2 cellular contexts compared by ENCODE assay signal in the genomic region with DNA sequence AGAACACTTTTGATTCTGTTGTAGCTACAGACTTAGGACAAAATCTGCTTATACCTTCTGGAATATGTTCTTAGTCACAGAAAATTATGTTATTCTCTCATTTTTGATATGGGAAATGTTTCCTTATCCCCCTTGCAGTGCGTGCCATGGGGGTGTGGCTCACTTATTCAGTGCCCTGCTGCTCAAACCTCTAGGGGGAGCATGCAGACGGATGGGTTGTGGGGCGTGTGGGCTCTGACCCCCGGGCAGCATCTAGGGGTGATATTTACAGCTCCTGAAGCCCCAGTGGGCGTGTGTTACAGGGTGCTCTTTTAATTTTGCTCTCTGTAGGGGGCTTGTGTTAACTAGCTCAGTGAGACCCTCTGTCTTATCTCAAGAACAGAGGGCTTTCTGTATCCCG.
TF ChIP-seq lines count a peak whose summit lies in the region.

No MANE protein-coding gene starts in this region.

TF ChIP-seq in HCT116, 20 proteins besides CTCF, POLR2A, EP300 and RAD21 (continued from another document):
- TF ChIP-seq, protein P1, sequence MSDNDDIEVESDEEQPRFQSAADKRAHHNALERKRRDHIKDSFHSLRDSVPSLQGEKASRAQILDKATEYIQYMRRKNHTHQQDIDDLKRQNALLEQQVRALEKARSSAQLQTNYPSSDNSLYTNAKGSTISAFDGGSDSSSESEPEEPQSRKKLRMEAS (IDR thresholded peaks at IDR 0.05), result no peak
- TF ChIP-seq ZNF274 (IDR thresholded peaks at IDR 0.05; ENCODE audit: low read depth, low read length) (no peak), FOSL1 (IDR thresholded peaks at IDR 0.05; ENCODE audit: low read depth) (no peak), POLR2AphosphoS5 (IDR thresholded peaks at IDR 0.05; ENCODE audit: low read depth, low read length) (no peak), SIN3A (IDR thresholded peaks at IDR 0.05; ENCODE audit: low read depth) (no peak), TCF7L2 (IDR thresholded peaks at IDR 0.05; ENCODE audit: borderline replicate concordance, extremely low read depth, insufficient read depth, insufficient read length) (no peak), CEBPB (IDR thresholded peaks at IDR 0.05; ENCODE audit: low read depth) (no peak)
- TF ChIP-seq, protein P2, sequence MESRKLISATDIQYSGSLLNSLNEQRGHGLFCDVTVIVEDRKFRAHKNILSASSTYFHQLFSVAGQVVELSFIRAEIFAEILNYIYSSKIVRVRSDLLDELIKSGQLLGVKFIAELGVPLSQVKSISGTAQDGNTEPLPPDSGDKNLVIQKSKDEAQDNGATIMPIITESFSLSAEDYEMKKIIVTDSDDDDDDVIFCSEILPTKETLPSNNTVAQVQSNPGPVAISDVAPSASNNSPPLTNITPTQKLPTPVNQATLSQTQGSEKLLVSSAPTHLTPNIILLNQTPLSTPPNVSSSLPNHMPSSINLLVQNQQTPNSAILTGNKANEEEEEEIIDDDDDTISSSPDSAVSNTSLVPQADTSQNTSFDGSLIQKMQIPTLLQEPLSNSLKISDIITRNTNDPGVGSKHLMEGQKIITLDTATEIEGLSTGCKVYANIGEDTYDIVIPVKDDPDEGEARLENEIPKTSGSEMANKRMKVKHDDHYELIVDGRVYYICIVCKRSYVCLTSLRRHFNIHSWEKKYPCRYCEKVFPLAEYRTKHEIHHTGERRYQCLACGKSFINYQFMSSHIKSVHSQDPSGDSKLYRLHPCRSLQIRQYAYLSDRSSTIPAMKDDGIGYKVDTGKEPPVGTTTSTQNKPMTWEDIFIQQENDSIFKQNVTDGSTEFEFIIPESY (IDR thresholded peaks at IDR 0.05; ENCODE audit: extremely low read depth, insufficient replicate concordance, low read length), result no peak
- TF ChIP-seq, protein P3, sequence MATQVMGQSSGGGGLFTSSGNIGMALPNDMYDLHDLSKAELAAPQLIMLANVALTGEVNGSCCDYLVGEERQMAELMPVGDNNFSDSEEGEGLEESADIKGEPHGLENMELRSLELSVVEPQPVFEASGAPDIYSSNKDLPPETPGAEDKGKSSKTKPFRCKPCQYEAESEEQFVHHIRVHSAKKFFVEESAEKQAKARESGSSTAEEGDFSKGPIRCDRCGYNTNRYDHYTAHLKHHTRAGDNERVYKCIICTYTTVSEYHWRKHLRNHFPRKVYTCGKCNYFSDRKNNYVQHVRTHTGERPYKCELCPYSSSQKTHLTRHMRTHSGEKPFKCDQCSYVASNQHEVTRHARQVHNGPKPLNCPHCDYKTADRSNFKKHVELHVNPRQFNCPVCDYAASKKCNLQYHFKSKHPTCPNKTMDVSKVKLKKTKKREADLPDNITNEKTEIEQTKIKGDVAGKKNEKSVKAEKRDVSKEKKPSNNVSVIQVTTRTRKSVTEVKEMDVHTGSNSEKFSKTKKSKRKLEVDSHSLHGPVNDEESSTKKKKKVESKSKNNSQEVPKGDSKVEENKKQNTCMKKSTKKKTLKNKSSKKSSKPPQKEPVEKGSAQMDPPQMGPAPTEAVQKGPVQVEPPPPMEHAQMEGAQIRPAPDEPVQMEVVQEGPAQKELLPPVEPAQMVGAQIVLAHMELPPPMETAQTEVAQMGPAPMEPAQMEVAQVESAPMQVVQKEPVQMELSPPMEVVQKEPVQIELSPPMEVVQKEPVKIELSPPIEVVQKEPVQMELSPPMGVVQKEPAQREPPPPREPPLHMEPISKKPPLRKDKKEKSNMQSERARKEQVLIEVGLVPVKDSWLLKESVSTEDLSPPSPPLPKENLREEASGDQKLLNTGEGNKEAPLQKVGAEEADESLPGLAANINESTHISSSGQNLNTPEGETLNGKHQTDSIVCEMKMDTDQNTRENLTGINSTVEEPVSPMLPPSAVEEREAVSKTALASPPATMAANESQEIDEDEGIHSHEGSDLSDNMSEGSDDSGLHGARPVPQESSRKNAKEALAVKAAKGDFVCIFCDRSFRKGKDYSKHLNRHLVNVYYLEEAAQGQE (IDR thresholded peaks at IDR 0.05; ENCODE audit: low read depth), result no peak
- TF ChIP-seq, protein P4, sequence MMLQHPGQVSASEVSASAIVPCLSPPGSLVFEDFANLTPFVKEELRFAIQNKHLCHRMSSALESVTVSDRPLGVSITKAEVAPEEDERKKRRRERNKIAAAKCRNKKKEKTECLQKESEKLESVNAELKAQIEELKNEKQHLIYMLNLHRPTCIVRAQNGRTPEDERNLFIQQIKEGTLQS (IDR thresholded peaks at IDR 0.05), result no peak
TF ChIP-seq in HCT116: peak in this region for 0.

TF ChIP-seq in WTC11, 78 proteins besides CTCF, POLR2A, EP300 and RAD21:
- TF ChIP-seq, protein P5, sequence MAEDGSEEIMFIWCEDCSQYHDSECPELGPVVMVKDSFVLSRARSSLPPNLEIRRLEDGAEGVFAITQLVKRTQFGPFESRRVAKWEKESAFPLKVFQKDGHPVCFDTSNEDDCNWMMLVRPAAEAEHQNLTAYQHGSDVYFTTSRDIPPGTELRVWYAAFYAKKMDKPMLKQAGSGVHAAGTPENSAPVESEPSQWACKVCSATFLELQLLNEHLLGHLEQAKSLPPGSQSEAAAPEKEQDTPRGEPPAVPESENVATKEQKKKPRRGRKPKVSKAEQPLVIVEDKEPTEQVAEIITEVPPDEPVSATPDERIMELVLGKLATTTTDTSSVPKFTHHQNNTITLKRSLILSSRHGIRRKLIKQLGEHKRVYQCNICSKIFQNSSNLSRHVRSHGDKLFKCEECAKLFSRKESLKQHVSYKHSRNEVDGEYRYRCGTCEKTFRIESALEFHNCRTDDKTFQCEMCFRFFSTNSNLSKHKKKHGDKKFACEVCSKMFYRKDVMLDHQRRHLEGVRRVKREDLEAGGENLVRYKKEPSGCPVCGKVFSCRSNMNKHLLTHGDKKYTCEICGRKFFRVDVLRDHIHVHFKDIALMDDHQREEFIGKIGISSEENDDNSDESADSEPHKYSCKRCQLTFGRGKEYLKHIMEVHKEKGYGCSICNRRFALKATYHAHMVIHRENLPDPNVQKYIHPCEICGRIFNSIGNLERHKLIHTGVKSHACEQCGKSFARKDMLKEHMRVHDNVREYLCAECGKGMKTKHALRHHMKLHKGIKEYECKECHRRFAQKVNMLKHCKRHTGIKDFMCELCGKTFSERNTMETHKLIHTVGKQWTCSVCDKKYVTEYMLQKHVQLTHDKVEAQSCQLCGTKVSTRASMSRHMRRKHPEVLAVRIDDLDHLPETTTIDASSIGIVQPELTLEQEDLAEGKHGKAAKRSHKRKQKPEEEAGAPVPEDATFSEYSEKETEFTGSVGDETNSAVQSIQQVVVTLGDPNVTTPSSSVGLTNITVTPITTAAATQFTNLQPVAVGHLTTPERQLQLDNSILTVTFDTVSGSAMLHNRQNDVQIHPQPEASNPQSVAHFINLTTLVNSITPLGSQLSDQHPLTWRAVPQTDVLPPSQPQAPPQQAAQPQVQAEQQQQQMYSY (CRISPR knock-in tag; IDR thresholded peaks at IDR 0.05), result no peak
- no peak for TF ChIP-seq NR1H2 (CRISPR knock-in tag; IDR thresholded peaks at IDR 0.05)
- TF ChIP-seq, protein P6, sequence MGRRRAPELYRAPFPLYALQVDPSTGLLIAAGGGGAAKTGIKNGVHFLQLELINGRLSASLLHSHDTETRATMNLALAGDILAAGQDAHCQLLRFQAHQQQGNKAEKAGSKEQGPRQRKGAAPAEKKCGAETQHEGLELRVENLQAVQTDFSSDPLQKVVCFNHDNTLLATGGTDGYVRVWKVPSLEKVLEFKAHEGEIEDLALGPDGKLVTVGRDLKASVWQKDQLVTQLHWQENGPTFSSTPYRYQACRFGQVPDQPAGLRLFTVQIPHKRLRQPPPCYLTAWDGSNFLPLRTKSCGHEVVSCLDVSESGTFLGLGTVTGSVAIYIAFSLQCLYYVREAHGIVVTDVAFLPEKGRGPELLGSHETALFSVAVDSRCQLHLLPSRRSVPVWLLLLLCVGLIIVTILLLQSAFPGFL (CRISPR knock-in tag; IDR thresholded peaks at IDR 0.05; ENCODE audit: borderline replicate concordance), result no peak
- TF ChIP-seq, protein P7, sequence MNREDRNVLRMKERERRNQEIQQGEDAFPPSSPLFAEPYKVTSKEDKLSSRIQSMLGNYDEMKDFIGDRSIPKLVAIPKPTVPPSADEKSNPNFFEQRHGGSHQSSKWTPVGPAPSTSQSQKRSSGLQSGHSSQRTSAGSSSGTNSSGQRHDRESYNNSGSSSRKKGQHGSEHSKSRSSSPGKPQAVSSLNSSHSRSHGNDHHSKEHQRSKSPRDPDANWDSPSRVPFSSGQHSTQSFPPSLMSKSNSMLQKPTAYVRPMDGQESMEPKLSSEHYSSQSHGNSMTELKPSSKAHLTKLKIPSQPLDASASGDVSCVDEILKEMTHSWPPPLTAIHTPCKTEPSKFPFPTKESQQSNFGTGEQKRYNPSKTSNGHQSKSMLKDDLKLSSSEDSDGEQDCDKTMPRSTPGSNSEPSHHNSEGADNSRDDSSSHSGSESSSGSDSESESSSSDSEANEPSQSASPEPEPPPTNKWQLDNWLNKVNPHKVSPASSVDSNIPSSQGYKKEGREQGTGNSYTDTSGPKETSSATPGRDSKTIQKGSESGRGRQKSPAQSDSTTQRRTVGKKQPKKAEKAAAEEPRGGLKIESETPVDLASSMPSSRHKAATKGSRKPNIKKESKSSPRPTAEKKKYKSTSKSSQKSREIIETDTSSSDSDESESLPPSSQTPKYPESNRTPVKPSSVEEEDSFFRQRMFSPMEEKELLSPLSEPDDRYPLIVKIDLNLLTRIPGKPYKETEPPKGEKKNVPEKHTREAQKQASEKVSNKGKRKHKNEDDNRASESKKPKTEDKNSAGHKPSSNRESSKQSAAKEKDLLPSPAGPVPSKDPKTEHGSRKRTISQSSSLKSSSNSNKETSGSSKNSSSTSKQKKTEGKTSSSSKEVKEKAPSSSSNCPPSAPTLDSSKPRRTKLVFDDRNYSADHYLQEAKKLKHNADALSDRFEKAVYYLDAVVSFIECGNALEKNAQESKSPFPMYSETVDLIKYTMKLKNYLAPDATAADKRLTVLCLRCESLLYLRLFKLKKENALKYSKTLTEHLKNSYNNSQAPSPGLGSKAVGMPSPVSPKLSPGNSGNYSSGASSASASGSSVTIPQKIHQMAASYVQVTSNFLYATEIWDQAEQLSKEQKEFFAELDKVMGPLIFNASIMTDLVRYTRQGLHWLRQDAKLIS (CRISPR knock-in tag; IDR thresholded peaks at IDR 0.05; ENCODE audit: borderline replicate concordance), result no peak
- no peak for TF ChIP-seq JAZF1 (CRISPR knock-in tag; IDR thresholded peaks at IDR 0.05)
- no peak for TF ChIP-seq ETV6 (CRISPR knock-in tag; IDR thresholded peaks at IDR 0.05)
- TF ChIP-seq, protein P8, sequence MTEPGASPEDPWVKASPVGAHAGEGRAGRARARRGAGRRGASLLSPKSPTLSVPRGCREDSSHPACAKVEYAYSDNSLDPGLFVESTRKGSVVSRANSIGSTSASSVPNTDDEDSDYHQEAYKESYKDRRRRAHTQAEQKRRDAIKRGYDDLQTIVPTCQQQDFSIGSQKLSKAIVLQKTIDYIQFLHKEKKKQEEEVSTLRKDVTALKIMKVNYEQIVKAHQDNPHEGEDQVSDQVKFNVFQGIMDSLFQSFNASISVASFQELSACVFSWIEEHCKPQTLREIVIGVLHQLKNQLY (CRISPR knock-in tag; IDR thresholded peaks at IDR 0.05), result no peak
- TF ChIP-seq, protein P9, sequence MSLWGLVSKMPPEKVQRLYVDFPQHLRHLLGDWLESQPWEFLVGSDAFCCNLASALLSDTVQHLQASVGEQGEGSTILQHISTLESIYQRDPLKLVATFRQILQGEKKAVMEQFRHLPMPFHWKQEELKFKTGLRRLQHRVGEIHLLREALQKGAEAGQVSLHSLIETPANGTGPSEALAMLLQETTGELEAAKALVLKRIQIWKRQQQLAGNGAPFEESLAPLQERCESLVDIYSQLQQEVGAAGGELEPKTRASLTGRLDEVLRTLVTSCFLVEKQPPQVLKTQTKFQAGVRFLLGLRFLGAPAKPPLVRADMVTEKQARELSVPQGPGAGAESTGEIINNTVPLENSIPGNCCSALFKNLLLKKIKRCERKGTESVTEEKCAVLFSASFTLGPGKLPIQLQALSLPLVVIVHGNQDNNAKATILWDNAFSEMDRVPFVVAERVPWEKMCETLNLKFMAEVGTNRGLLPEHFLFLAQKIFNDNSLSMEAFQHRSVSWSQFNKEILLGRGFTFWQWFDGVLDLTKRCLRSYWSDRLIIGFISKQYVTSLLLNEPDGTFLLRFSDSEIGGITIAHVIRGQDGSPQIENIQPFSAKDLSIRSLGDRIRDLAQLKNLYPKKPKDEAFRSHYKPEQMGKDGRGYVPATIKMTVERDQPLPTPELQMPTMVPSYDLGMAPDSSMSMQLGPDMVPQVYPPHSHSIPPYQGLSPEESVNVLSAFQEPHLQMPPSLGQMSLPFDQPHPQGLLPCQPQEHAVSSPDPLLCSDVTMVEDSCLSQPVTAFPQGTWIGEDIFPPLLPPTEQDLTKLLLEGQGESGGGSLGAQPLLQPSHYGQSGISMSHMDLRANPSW (CRISPR knock-in tag; conservative IDR thresholded peaks at IDR 0.05; ENCODE audit: low read depth), result no peak
- no peak for TF ChIP-seq GTF2I (CRISPR knock-in tag; conservative IDR thresholded peaks at IDR 0.05)
- no peak for TF ChIP-seq RELA (CRISPR knock-in tag; IDR thresholded peaks at IDR 0.05; ENCODE audit: borderline replicate concordance)
- TF ChIP-seq, protein P10, sequence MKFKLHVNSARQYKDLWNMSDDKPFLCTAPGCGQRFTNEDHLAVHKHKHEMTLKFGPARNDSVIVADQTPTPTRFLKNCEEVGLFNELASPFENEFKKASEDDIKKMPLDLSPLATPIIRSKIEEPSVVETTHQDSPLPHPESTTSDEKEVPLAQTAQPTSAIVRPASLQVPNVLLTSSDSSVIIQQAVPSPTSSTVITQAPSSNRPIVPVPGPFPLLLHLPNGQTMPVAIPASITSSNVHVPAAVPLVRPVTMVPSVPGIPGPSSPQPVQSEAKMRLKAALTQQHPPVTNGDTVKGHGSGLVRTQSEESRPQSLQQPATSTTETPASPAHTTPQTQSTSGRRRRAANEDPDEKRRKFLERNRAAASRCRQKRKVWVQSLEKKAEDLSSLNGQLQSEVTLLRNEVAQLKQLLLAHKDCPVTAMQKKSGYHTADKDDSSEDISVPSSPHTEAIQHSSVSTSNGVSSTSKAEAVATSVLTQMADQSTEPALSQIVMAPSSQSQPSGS (CRISPR knock-in tag; IDR thresholded peaks at IDR 0.05; ENCODE audit: borderline replicate concordance, low read depth), result no peak
- TF ChIP-seq ZNF138 (CRISPR knock-in tag; conservative IDR thresholded peaks at IDR 0.05), result no peak
- no peak for TF ChIP-seq NFYB (CRISPR knock-in tag; conservative IDR thresholded peaks at IDR 0.05; ENCODE audit: low read depth)
